Comparison of ENCODE assay signal across 25 cellular contexts in genomic region chr10:104574470-104575213, GRCh38.
"Had no signal": no experiment of that assay in that cellular context is flagged by ENCODE, and none has a peak within 500 bp of the region (broad histone marks: within the 10 kb centered on the region; RNA-seq: fewer than 3 reads in every experiment).

No MANE protein-coding gene starts in this region.

- H3K36me3 ChIP-seq: ascending aorta, cardiac muscle cell had no signal

- DNase-seq: activated B cell treated with CpG ODN at 0.5 μM for 24 hours; activated CD4-positive, alpha-beta T cell treated with anti-CD3 and anti-CD28 coated beads for 1 hour; activated CD4-positive, alpha-beta T cell treated with anti-CD3 and anti-CD28 coated beads, Interleukin-2, amount 10 ng/mL, durations not matched to agents 24 days and 14 days; activated CD4-positive, alpha-beta T cell treated with anti-CD3 and anti-CD28 coated beads, Interleukin-2, amount 50 U/mL, for 48 hours; activated CD8-positive, alpha-beta memory T cell treated with anti-CD3 and anti-CD28 coated beads, Interleukin-2, amount 50 U/mL, for 48 hours; activated effector memory CD4-positive, alpha-beta T cell treated with Interleukin-2 at 50 U/mL for 16 hours; activated naive CD4-positive, alpha-beta T cell treated with Interleukin-2 at 50 U/mL for 16 hours; activated naive CD8-positive, alpha-beta T cell treated with anti-CD3 and anti-CD28 coated beads, Interleukin-2, amount 50 U/mL, for 24 hours; activated T-cell treated with anti-CD3 and anti-CD28 coated beads, Interleukin-2, amount 50 U/mL, for 24 hours; amniotic stem cell; body of pancreas; Kasumi-1; KBM-7; NCI-H1105 treated with DMSO at 0.1 percent for 48 hours; NCI-H146; NCI-H187 treated with DMSO at 0.1 percent for 48 hours; NCI-H2081 treated with DMSO at 0.1 percent for 48 hours; NCI-H446; NCI-H524; SHP77 treated with DMSO at 0.1 percent for 48 hours; T-helper 9 cell had no signal

- H3K4me3 ChIP-seq: ascending aorta, body of pancreas, cardiac muscle cell had no signal

- H3K4me1 ChIP-seq: ascending aorta, body of pancreas had no signal

- H3K27me3 ChIP-seq: ascending aorta, body of pancreas, cardiac muscle cell had no signal

- H3K27ac ChIP-seq: ascending aorta, body of pancreas, cardiac muscle cell had no signal

- ATAC-seq: activated naive CD4-positive, alpha-beta T cell treated with anti-CD3 and anti-CD28 coated beads, Interleukin-2, amount 50 U/mL, for 72 hours; activated naive CD8-positive, alpha-beta T cell treated with anti-CD3 and anti-CD28 coated beads, Interleukin-2, amount 50 U/mL, for 24 hours; body of pancreas had no signal

- FAIRE-seq: RCC 7860 had no signal
